Comparison of ENCODE assay signal across 8 cellular contexts in the genomic region with DNA sequence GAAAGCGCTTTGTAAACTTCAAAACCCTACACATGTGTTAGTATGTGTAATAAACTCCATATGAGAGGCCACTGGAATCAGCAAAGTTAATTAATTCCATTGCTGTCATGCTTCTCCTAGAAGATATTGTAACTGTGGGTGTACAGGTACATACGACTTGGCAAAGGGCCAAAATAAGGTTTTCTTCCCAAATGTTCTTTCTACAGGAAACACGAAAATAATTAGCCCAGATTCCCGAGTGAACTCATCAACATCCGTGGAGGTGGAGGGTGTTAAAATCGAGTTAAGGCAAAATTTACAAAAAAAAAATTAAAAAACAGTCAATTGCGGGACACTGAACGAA. TPM values are rescaled to one million over a fixed set of nuclear protein-coding genes. Genes with fewer than 3 reads are reported as not detected.
DNase-seq lines count a peak whose midpoint lies in the region; ATAC-seq and TF ChIP-seq lines count a peak whose summit lies in the region.

No MANE protein-coding gene starts in this region.

- TF ChIP-seq CTCF in fibroblast of villous mesenchyme (IDR thresholded peaks at IDR 0.05; ENCODE audit: insufficient read depth, low read depth, low read length): no peak

- peak overlapping the region; percentile 94 for H3K4me3 ChIP-seq in fibroblast of villous mesenchyme (ENCODE audit: low read depth, low read length)

- DNase-seq in SW480 (ENCODE audit: low spot score) (peak; percentile 60), fibroblast of villous mesenchyme (ENCODE audit: low read depth) (no peak), pons (ENCODE audit: low spot score) (peak; percentile 48), AG20443 (ENCODE audit: low spot score) (no peak)
- DNase-seq in stimulated activated CD8-positive, alpha-beta memory T cell treated with anti-CD3 and anti-CD28 coated beads, Interleukin-4, amount 100 ng/mL, for 48 hours: no peak

- ATAC-seq in GM18508 (IDR thresholded peaks at IDR 0.05; ENCODE audit: insufficient read depth, unreplicated experiment) (peak; percentile 1), HG03095 (IDR thresholded peaks at IDR 0.05; ENCODE audit: unreplicated experiment) (peak; percentile 14), HG02840 (IDR thresholded peaks at IDR 0.05; ENCODE audit: low FRiP score, unreplicated experiment) (no peak)

RNA-seq across cellular contexts. Expression of gene FANCL, which starts 0.6 kb away (rescaled TPM):
- 16.4 and 26.8 TPM in 2 replicates for total RNA-seq in fibroblast of villous mesenchyme

Comparison
In these comparisons a context has a peak if more than half of its experiments do, and no peak if none do; other contexts are left out.
1. DNase-seq: peak in SW480 (single experiment) and pons (single experiment); none in fibroblast of villous mesenchyme (single experiment), stimulated activated CD8-positive, alpha-beta memory T cell treated with anti-CD3 and anti-CD28 coated beads, Interleukin-4, amount 100 ng/mL, for 48 hours (single experiment) and AG20443 (single experiment).